In genomic region chr11:21625982-21626381, GRCh38 we compare ENCODE assay signal across 11 cellular contexts.
DNase-seq lines count a peak whose midpoint lies in the region; ATAC-seq and TF ChIP-seq lines count a peak whose summit lies in the region.
"Had no signal": no experiment of that assay in that cellular context is flagged by ENCODE, and none has a peak within 500 bp of the region (broad histone marks: within the 10 kb centered on the region; RNA-seq: fewer than 3 reads in every experiment).

No MANE protein-coding gene starts in this region.

- TF ChIP-seq CTCF in stomach (IDR thresholded peaks at IDR 0.05) = no peak

- no peaks in the 10 kb centered on the region for H3K27me3 ChIP-seq in stomach

- intact Hi-C loops in stomach (cut with DNase I; ENCODE audit: low total_unique reads) = no loop called here

- H3K9me3 ChIP-seq in stomach = peaks cover 0 to 5% (median 0%) of the 10 kb centered on the region in 4 donors

- TF ChIP-seq EP300 in stomach (IDR thresholded peaks at IDR 0.05) = no peak

- in situ Hi-C loops in ACHN (cut with HindIII; ENCODE audit: low pct_ligation_motif_present, low pct_unique_long_range_greater_than_20kb, low sequenced_read_pairs) = no loop called here

- peak; percentile 43 for ATAC-seq in GM19463 (IDR thresholded peaks at IDR 0.05; ENCODE audit: unreplicated experiment)
- ATAC-seq in HG02970 (IDR thresholded peaks at IDR 0.05; ENCODE audit: low FRiP score, unreplicated experiment) = no peak

- no peaks in the 10 kb centered on the region for H3K4me1 ChIP-seq in stomach

- H3K36me3 ChIP-seq in stomach = no peaks in the 10 kb centered on the region

- H3K4me3 ChIP-seq in stomach = no peak overlapping the region

- 66 to 81% (median 77%) methylated on average over 5 of the region's 5 CpGs for WGBS in stomach, 5 donors

- no peak overlapping the region for H3K27ac ChIP-seq in stomach

- DNase-seq in ACHN (peak; percentile 35), NOMO-1 (lab: John Stamatoyannopoulos, UW; ENCODE audit: unreplicated experiment in 2 of 2) (peak; percentile 73 to 88), glomerular visceral epithelial cell (ENCODE audit: extremely low spot score) (peak; percentile 46), NCI-H1092 (lab: John Stamatoyannopoulos, UW) (no peak), stomach (no peak)
- no peak for DNase-seq in activated CD8-positive, alpha-beta memory T cell treated with anti-CD3 and anti-CD28 coated beads, Interleukin-2, amount 50 U/mL, for 48 hours
- DNase-seq: activated T-cell treated with anti-CD3 and anti-CD28 coated beads for 4 hours; Calu3; stimulated activated CD4-positive, alpha-beta T cell treated with anti-CD3 and anti-CD28 coated beads, Interleukin-2, amount 100 ng/mL, for 24 hours had no signal

- TF ChIP-seq POLR2A in stomach (IDR thresholded peaks at IDR 0.05) = no peak

Comparison
In these comparisons a context has a peak if more than half of its experiments do, and no peak if none do; other contexts are left out.
1. DNase-seq: peak in ACHN (single experiment), NOMO-1 (2 of 2) and glomerular visceral epithelial cell (single experiment); none in NCI-H1092 (single experiment), stomach (single experiment) and activated CD8-positive, alpha-beta memory T cell treated with anti-CD3 and anti-CD28 coated beads, Interleukin-2, amount 50 U/mL, for 48 hours (single experiment).